In the genomic region with DNA sequence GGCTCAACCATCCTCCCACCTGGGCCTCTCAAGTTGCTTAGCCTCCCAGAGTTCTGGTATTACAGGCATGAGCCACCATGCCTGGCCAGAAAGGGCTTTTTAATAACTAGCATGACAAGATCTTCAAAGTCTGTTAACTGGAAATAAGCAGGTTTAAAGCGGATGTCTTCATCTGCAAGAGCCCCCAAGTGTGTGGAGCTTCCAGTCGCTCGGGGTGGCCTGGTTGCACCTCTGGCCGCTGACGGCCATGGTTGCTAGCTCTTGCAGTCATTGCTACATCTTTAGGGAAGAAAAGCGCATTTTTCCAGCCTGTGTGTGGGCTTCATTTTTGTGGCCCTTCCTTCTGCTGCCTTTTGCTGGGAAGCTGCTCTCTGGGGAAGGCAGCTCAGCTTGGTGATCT, we compare ENCODE assay signal across 27 cellular contexts. TPM values are rescaled to one million over a fixed set of nuclear protein-coding genes. Genes with fewer than 3 reads are reported as not detected.
"Had no signal": no experiment of that assay in that cellular context is flagged by ENCODE, and none has a peak within 500 bp of the region (broad histone marks: within the 10 kb centered on the region; RNA-seq: fewer than 3 reads in every experiment).

No MANE protein-coding gene starts in this region.

- ATAC-seq: left colon, sciatic nerve had no signal

- H3K9me3 ChIP-seq: esophagus squamous epithelium, prostate gland, spleen, stomach, thoracic aorta had no signal

- H3K27me3 ChIP-seq: esophagus squamous epithelium, hepatocyte, spleen, stomach had no signal

- H3K4me2 ChIP-seq: hepatocyte had no signal

- DNase-seq: effector memory CD4-positive, alpha-beta T cell; esophagus squamous epithelium; head of caudate nucleus; left colon; naive B cell; spleen; stimulated activated CD4-positive, alpha-beta T cell treated with anti-CD3 and anti-CD28 coated beads, Interleukin-15, amount 100 ng/mL, for 24 hours; stimulated activated CD4-positive, alpha-beta T cell treated with anti-CD3 and anti-CD28 coated beads, Interleukin-1b, Interleukin-23, amount 100 ng/mL, for 48 hours; stimulated activated CD4-positive, alpha-beta T cell treated with anti-CD3 and anti-CD28 coated beads, Interleukin-4, amount 100 ng/mL, for 24 hours; stimulated activated naive CD4-positive, alpha-beta T cell; stomach; substantia nigra; trophoblast cell had no signal

- H2AFZ ChIP-seq: hepatocyte, parathyroid adenoma had no signal

- H3K9me3 Mint-ChIP-seq: naive B cell, nephron had no signal

- H3K9ac ChIP-seq: parathyroid adenoma had no signal

- H3K27me3 Mint-ChIP-seq: naive B cell had no signal

- H3K36me3 Mint-ChIP-seq: naive B cell had no signal

- H3K4me3 ChIP-seq: esophagus squamous epithelium, hepatocyte, prostate gland, spleen, stomach, thoracic aorta had no signal

- H3K4me1 ChIP-seq: parathyroid adenoma, prostate gland had no signal

- H3K27ac Mint-ChIP-seq: nephron had no signal

- H3K27ac ChIP-seq: esophagus squamous epithelium, hepatocyte, parathyroid adenoma, prostate gland, spleen, stomach, thoracic aorta had no signal

- H3K4me3 Mint-ChIP-seq: naive B cell, nephron had no signal

RNA-seq across cellular contexts. Expression of a gene that starts 12.6 kb away (rescaled TPM):
- total RNA-seq: epithelial cell of proximal tubule, esophagus squamous epithelium, hepatocyte, kidney epithelial cell, left colon, liver, omental fat pad, renal cortical epithelial cell, thoracic aorta had no signal

RNA-seq across cellular contexts. Expression of a gene that starts 26.1 kb away (rescaled TPM):
- total RNA-seq: esophagus squamous epithelium, lung microvascular endothelial cell, omental fat pad, spleen, thoracic aorta had no signal

RNA-seq across cellular contexts. Expression of a gene that starts 44.7 kb away (rescaled TPM):
- total RNA-seq: lung microvascular endothelial cell, prostate gland, skeletal muscle tissue, stomach, thoracic aorta, urinary bladder had no signal
